In the genomic region with DNA sequence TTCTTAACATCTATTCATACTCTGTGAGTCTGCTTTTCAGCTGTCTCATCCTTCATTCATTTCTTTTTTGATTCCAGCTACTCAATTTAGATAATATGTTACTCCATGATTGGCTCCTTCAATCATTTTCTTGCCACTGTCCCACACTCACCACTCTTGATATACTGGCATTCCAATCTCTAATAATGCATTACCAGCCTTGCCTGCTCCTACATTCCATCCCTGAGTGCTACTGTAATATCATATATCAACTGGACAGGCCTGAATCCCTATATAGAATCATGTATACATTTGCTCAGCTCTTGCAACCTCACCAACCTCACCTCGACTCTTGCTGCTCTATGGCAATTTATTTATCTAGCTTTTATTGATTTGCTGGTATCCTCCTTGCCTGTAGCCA, we compare ENCODE assay signal across 2 cellular contexts.
TF ChIP-seq lines count a peak whose summit lies in the region.

No MANE protein-coding gene starts in this region.

TF ChIP-seq in SK-N-SH treated with all-trans-retinoic acid at 6 μM for 48 hours, 23 proteins besides CTCF, POLR2A, EP300 and RAD21 (continued from another document):
- TF ChIP-seq PPARA (CRISPR knock-in tag; IDR thresholded peaks at IDR 0.05; ENCODE audit: borderline replicate concordance), result no peak
- TF ChIP-seq BACH2 (CRISPR knock-in tag; IDR thresholded peaks at IDR 0.05; ENCODE audit: borderline replicate concordance), result no peak
- TF ChIP-seq, protein P1, sequence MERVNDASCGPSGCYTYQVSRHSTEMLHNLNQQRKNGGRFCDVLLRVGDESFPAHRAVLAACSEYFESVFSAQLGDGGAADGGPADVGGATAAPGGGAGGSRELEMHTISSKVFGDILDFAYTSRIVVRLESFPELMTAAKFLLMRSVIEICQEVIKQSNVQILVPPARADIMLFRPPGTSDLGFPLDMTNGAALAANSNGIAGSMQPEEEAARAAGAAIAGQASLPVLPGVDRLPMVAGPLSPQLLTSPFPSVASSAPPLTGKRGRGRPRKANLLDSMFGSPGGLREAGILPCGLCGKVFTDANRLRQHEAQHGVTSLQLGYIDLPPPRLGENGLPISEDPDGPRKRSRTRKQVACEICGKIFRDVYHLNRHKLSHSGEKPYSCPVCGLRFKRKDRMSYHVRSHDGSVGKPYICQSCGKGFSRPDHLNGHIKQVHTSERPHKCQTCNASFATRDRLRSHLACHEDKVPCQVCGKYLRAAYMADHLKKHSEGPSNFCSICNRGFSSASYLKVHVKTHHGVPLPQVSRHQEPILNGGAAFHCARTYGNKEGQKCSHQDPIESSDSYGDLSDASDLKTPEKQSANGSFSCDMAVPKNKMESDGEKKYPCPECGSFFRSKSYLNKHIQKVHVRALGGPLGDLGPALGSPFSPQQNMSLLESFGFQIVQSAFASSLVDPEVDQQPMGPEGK (CRISPR knock-in tag; IDR thresholded peaks at IDR 0.05; ENCODE audit: borderline replicate concordance), result 0 out of 2 replicates have a peak, but pooled peaks have one; percentile 62
- no peak for TF ChIP-seq OSR1 (CRISPR knock-in tag; IDR thresholded peaks at IDR 0.05)
- no peak for TF ChIP-seq ZNF70 (CRISPR knock-in tag; IDR thresholded peaks at IDR 0.05)
- TF ChIP-seq ZNF8 (CRISPR knock-in tag; IDR thresholded peaks at IDR 0.05), result no peak
- TF ChIP-seq TOX (CRISPR knock-in tag; IDR thresholded peaks at IDR 0.05; ENCODE audit: borderline replicate concordance), result no peak
- no peak for TF ChIP-seq RARB (CRISPR knock-in tag; IDR thresholded peaks at IDR 0.05)
- TF ChIP-seq, protein P2, sequence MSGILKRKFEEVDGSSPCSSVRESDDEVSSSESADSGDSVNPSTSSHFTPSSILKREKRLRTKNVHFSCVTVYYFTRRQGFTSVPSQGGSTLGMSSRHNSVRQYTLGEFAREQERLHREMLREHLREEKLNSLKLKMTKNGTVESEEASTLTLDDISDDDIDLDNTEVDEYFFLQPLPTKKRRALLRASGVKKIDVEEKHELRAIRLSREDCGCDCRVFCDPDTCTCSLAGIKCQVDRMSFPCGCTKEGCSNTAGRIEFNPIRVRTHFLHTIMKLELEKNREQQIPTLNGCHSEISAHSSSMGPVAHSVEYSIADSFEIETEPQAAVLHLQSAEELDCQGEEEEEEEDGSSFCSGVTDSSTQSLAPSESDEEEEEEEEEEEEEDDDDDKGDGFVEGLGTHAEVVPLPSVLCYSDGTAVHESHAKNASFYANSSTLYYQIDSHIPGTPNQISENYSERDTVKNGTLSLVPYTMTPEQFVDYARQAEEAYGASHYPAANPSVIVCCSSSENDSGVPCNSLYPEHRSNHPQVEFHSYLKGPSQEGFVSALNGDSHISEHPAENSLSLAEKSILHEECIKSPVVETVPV (CRISPR knock-in tag; IDR thresholded peaks at IDR 0.05), result no peak; the same call in 1 of the 2 replicates
- TF ChIP-seq ZNF565 (CRISPR knock-in tag; conservative IDR thresholded peaks at IDR 0.05; ENCODE audit: low read depth), result no peak
- TF ChIP-seq, protein P3, sequence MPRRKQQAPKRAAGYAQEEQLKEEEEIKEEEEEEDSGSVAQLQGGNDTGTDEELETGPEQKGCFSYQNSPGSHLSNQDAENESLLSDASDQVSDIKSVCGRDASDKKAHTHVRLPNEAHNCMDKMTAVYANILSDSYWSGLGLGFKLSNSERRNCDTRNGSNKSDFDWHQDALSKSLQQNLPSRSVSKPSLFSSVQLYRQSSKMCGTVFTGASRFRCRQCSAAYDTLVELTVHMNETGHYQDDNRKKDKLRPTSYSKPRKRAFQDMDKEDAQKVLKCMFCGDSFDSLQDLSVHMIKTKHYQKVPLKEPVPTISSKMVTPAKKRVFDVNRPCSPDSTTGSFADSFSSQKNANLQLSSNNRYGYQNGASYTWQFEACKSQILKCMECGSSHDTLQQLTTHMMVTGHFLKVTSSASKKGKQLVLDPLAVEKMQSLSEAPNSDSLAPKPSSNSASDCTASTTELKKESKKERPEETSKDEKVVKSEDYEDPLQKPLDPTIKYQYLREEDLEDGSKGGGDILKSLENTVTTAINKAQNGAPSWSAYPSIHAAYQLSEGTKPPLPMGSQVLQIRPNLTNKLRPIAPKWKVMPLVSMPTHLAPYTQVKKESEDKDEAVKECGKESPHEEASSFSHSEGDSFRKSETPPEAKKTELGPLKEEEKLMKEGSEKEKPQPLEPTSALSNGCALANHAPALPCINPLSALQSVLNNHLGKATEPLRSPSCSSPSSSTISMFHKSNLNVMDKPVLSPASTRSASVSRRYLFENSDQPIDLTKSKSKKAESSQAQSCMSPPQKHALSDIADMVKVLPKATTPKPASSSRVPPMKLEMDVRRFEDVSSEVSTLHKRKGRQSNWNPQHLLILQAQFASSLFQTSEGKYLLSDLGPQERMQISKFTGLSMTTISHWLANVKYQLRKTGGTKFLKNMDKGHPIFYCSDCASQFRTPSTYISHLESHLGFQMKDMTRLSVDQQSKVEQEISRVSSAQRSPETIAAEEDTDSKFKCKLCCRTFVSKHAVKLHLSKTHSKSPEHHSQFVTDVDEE (CRISPR knock-in tag; IDR thresholded peaks at IDR 0.05), result no peak
- peak; percentile 99 for TF ChIP-seq ISL1 (CRISPR knock-in tag; IDR thresholded peaks at IDR 0.05)
- no peak for TF ChIP-seq ZFP30 (CRISPR knock-in tag; IDR thresholded peaks at IDR 0.05)
- no peak for TF ChIP-seq CSDC2 (CRISPR knock-in tag; IDR thresholded peaks at IDR 0.05)
- no peak for TF ChIP-seq ZFP3 (CRISPR knock-in tag; IDR thresholded peaks at IDR 0.05)
- TF ChIP-seq ZC3H10 (CRISPR knock-in tag; IDR thresholded peaks at IDR 0.05), result no peak
- TF ChIP-seq SNAI2 (CRISPR knock-in tag; IDR thresholded peaks at IDR 0.05), result 0 out of 2 replicates have a peak, but pooled peaks have one; percentile 27
- no peak for TF ChIP-seq ARNTL (CRISPR knock-in tag; IDR thresholded peaks at IDR 0.05; ENCODE audit: borderline replicate concordance, low read depth)
- TF ChIP-seq, protein P4, sequence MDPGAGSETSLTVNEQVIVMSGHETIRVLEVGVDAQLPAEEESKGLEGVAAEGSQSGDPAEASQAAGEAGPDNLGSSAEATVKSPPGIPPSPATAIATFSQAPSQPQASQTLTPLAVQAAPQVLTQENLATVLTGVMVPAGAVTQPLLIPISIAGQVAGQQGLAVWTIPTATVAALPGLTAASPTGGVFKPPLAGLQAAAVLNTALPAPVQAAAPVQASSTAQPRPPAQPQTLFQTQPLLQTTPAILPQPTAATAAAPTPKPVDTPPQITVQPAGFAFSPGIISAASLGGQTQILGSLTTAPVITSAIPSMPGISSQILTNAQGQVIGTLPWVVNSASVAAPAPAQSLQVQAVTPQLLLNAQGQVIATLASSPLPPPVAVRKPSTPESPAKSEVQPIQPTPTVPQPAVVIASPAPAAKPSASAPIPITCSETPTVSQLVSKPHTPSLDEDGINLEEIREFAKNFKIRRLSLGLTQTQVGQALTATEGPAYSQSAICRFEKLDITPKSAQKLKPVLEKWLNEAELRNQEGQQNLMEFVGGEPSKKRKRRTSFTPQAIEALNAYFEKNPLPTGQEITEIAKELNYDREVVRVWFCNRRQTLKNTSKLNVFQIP (CRISPR knock-in tag; IDR thresholded peaks at IDR 0.05; ENCODE audit: borderline replicate concordance, low read depth), result no peak
- peak; percentile 93 for TF ChIP-seq GLIS3 (CRISPR knock-in tag; IDR thresholded peaks at IDR 0.05)
- TF ChIP-seq TCF4 (CRISPR knock-in tag; IDR thresholded peaks at IDR 0.05; ENCODE audit: borderline replicate concordance), result no peak

TF ChIP-seq in SK-N-SH, 30 proteins besides CTCF, POLR2A, EP300 and RAD21 (continued from another document):
- no peak for TF ChIP-seq JUND (IDR thresholded peaks at IDR 0.05)
- TF ChIP-seq GABPA (IDR thresholded peaks at IDR 0.05; ENCODE audit: low read depth), result no peak
- no peak for TF ChIP-seq FOXM1 (IDR thresholded peaks at IDR 0.05; ENCODE audit: low read depth)
- TF ChIP-seq RFX5 (IDR thresholded peaks at IDR 0.05; ENCODE audit: low read length), result no peak
- no peak for TF ChIP-seq SMC3 (IDR thresholded peaks at IDR 0.05; ENCODE audit: low read depth, low read length)
- TF ChIP-seq, protein P5, sequence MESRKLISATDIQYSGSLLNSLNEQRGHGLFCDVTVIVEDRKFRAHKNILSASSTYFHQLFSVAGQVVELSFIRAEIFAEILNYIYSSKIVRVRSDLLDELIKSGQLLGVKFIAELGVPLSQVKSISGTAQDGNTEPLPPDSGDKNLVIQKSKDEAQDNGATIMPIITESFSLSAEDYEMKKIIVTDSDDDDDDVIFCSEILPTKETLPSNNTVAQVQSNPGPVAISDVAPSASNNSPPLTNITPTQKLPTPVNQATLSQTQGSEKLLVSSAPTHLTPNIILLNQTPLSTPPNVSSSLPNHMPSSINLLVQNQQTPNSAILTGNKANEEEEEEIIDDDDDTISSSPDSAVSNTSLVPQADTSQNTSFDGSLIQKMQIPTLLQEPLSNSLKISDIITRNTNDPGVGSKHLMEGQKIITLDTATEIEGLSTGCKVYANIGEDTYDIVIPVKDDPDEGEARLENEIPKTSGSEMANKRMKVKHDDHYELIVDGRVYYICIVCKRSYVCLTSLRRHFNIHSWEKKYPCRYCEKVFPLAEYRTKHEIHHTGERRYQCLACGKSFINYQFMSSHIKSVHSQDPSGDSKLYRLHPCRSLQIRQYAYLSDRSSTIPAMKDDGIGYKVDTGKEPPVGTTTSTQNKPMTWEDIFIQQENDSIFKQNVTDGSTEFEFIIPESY (IDR thresholded peaks at IDR 0.05; ENCODE audit: borderline replicate concordance, low read depth), result no peak
- TF ChIP-seq, protein P6, sequence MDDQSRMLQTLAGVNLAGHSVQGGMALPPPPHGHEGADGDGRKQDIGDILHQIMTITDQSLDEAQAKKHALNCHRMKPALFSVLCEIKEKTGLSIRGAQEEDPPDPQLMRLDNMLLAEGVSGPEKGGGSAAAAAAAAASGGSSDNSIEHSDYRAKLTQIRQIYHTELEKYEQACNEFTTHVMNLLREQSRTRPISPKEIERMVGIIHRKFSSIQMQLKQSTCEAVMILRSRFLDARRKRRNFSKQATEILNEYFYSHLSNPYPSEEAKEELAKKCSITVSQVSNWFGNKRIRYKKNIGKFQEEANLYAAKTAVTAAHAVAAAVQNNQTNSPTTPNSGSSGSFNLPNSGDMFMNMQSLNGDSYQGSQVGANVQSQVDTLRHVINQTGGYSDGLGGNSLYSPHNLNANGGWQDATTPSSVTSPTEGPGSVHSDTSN (IDR thresholded peaks at IDR 0.05), result no peak
- no peak for TF ChIP-seq SIN3A (IDR thresholded peaks at IDR 0.05; ENCODE audit: borderline replicate concordance, low read depth, low read length)
- TF ChIP-seq CHD2 (IDR thresholded peaks at IDR 0.05; ENCODE audit: low read length, partially characterized antibody), result no peak
- TF ChIP-seq RXRA (IDR thresholded peaks at IDR 0.05; ENCODE audit: borderline replicate concordance, low read depth), result no peak
- no peak for TF ChIP-seq TAF1 (IDR thresholded peaks at IDR 0.05; ENCODE audit: borderline replicate concordance, low read depth, low read length)
TF ChIP-seq in SK-N-SH: peak in this region for 0.
